Comparison of ENCODE assay signal across 8 cellular contexts in genomic region chr22:19576460-19577421, GRCh38. TPM values are rescaled to one million over a fixed set of nuclear protein-coding genes. Genes with fewer than 3 reads are reported as not detected.
DNase-seq lines count a peak whose midpoint lies in the region; ATAC-seq and TF ChIP-seq lines count a peak whose summit lies in the region.

No MANE protein-coding gene starts in this region.

- DNase-seq in RKO (ENCODE audit: low spot score), result peak; percentile 21
- peak; percentile 49 for DNase-seq in activated effector memory CD4-positive, alpha-beta T cell treated with Interleukin-2 at 50 U/mL for 16 hours
- DNase-seq in islet precursor cell, result peak; percentile 79
- DNase-seq in stimulated activated CD8-positive, alpha-beta memory T cell treated with anti-CD3 and anti-CD28 coated beads, Interleukin-4, amount 100 ng/mL, for 1 hour (ENCODE audit: low read depth in 2 of 2, low spot score in 1 of 2), result peak; percentile 16 to 29
- no peak for DNase-seq in stomach
- DNase-seq in ovary, result no peak

- intact Hi-C loops in stomach (cut with DNase I; ENCODE audit: low total_unique reads) (no loop called here), ovary (cut with DNase I) (no loop called here)

- H3K27ac ChIP-seq in stomach (peak overlapping the region in 1 of 5 donors; percentile 10), ovary (no peak overlapping the region)

- H3K4me1 ChIP-seq in stomach, result no peaks in the 10 kb centered on the region
- no peaks in the 10 kb centered on the region for H3K4me1 ChIP-seq in ovary (ENCODE audit: insufficient read depth)

- no peak for TF ChIP-seq EP300 in stomach (IDR thresholded peaks at IDR 0.05)
- no peak for TF ChIP-seq EP300 in ovary (IDR thresholded peaks at IDR 0.05)

- TF ChIP-seq POLR2A in stomach (IDR thresholded peaks at IDR 0.05), result no peak
- TF ChIP-seq POLR2A in ovary (IDR thresholded peaks at IDR 0.05), result no peak

- H3K27me3 ChIP-seq in stomach (peaks cover 0 to 47% (median 0%) of the 10 kb centered on the region in 3 donors), ovary (no peaks in the 10 kb centered on the region)

- 40 to 48% (median 44%) methylated on average over 16 of the region's 16 CpGs for WGBS in stomach, 5 donors
- WGBS in ovary, 3 donors, result 50 to 52% (median 50%) methylated on average over 16 of the region's 16 CpGs

- no peak for TF ChIP-seq CTCF in stomach (IDR thresholded peaks at IDR 0.05)
- no peak for TF ChIP-seq CTCF in ovary (IDR thresholded peaks at IDR 0.05)

- H3K36me3 ChIP-seq in stomach (no peaks in the 10 kb centered on the region), ovary (no peaks in the 10 kb centered on the region)

- H3K4me3 ChIP-seq in stomach (no peak overlapping the region), ovary (no peak overlapping the region)

- H3K9me3 ChIP-seq in stomach (no peaks in the 10 kb centered on the region), ovary (no peaks in the 10 kb centered on the region)

- ATAC-seq in GM19351 (IDR thresholded peaks at IDR 0.05; ENCODE audit: unreplicated experiment), result peak; percentile 47
- ATAC-seq in GM18519 (IDR thresholded peaks at IDR 0.05; ENCODE audit: low FRiP score, unreplicated experiment), result no peak

RNA-seq across cellular contexts. Expression of gene CLDN5, which starts 52.5 kb away (rescaled TPM):
- total RNA-seq in stomach (10 to 100 TPM; 36.5 to 67.7 (median 58.8) TPM), ovary (10 to 100 TPM; 16.4 to 62.7 (median 35.6) TPM)
- polyA plus RNA-seq in stomach (10 to 100 TPM; 13.1 to 40.2 (median 24.0) TPM), ovary (100 to 1,000 TPM in 1 of 2 donors, under 1 TPM in 1; 0.48 to 211 TPM)

Comparison
In these comparisons a context has a peak if more than half of its experiments do, and no peak if none do; other contexts are left out.
1. DNase-seq: peak in RKO (single experiment), activated effector memory CD4-positive, alpha-beta T cell treated with Interleukin-2 at 50 U/mL for 16 hours (single experiment), islet precursor cell (single experiment) and stimulated activated CD8-positive, alpha-beta memory T cell treated with anti-CD3 and anti-CD28 coated beads, Interleukin-4, amount 100 ng/mL, for 1 hour (2 of 2); none in stomach (single experiment) and ovary (0 of 5).